ENCODE assay signal across 7 cellular contexts in genomic region chr18:77607087-77607486, GRCh38.
"Had no signal": no experiment of that assay in that cellular context is flagged by ENCODE, and none has a peak within 500 bp of the region (broad histone marks: within the 10 kb centered on the region; RNA-seq: fewer than 3 reads in every experiment).

No MANE protein-coding gene starts in this region.

- H3K4me3 Mint-ChIP-seq: GM23338, H9, IgD-negative memory B cell had no signal

- H3K36me3 Mint-ChIP-seq: IgD-negative memory B cell had no signal

- H2AFZ ChIP-seq: GM23338 had no signal

- ATAC-seq: GM23338, HepG2 had no signal

- H3K4me1 Mint-ChIP-seq: GM23338, H9, IgD-negative memory B cell had no signal

- H3K4me2 ChIP-seq: GM23338 had no signal

- H3K27ac Mint-ChIP-seq: GM23338, IgD-negative memory B cell had no signal

- DNase-seq: H9, HCEC 1CT, KBM-7 had no signal

- H3K4me3 ChIP-seq: GM23338 had no signal

- H3K27ac ChIP-seq: HL-60 had no signal
